ENCODE assay signal across 8 cellular contexts in the genomic region with DNA sequence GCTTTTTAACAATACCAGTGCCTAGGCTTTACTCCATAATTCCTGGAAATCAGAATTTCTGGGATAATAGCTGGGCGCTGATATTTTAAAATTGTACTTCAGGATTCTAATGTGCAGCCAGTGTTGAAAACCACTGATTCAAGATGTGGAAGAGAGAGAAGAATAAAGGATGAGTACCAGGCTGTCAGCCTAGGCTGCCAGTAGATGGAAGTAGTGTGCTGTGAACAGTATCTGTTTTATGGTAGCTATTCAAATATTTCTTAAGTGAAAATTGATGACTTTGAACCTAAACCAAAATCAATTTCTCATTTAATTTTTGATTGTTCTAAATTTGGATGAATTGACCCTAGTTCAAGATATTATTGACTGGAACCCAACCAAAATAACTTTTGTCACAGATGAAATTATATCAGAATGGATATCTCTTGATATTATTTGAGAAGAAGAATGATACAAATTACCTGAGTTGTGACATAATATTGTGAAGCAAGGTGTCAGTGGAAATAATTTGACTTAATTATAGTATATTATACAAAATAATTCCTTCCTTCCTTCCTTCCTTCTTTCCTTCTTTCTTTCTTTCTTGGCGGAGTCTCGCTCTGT.
DNase-seq lines count a peak whose midpoint lies in the region; ATAC-seq and TF ChIP-seq lines count a peak whose summit lies in the region.

No MANE protein-coding gene starts in this region.

- H3K4me2 ChIP-seq in OCI-LY7 (ENCODE audit: low read length): no peak overlapping the region

- no peaks in the 10 kb centered on the region for H3K9me3 ChIP-seq in OCI-LY7 (ENCODE audit: low read length)

- no peak overlapping the region for H3K4me3 Mint-ChIP-seq in activated T-helper 2 cell treated with anti-CD3 and anti-CD28 coated beads, Interferon-gamma antibody, Interleukin-2, Interleukin-4, amounts not matched to agents 10 μg/mL and 5 μg/mL and 100 μg/mL, durations not matched to agents 14 hours and 24 hours and 36 hours (ENCODE audit: low read depth)

- no peak overlapping the region for H3K27ac Mint-ChIP-seq in activated T-helper 2 cell treated with anti-CD3 and anti-CD28 coated beads, Interferon-gamma antibody, Interleukin-2, Interleukin-4, amounts not matched to agents 10 μg/mL and 5 μg/mL and 100 μg/mL, durations not matched to agents 14 hours and 24 hours and 36 hours

- TF ChIP-seq CTCF in HL-60 (IDR thresholded peaks at IDR 0.05; ENCODE audit: insufficient read depth, low read length) (peak; percentile 66), OCI-LY7 (conservative IDR thresholded peaks at IDR 0.05; ENCODE audit: low read length) (peak; percentile 99), coronary artery (IDR thresholded peaks at IDR 0.05) (peak; percentile 27)

- CTCF ChIA-PET in OCI-LY7 (lab: Charles Lee; ENCODE audit: unreplicated experiment): interaction anchor here (1.3 kb wide), 1 partner anchor 418 kb away, joined by 3 read pairs; no protein-coding TSS in a partner anchor

- no peaks in the 10 kb centered on the region for H4K20me1 ChIP-seq in OCI-LY7 (ENCODE audit: insufficient read depth, low read length)

- H3K36me3 Mint-ChIP-seq in activated T-helper 2 cell treated with anti-CD3 and anti-CD28 coated beads, Interferon-gamma antibody, Interleukin-2, Interleukin-4, amounts not matched to agents 10 μg/mL and 5 μg/mL and 100 μg/mL, durations not matched to agents 14 hours and 24 hours and 36 hours (ENCODE audit: low read depth): no peaks in the 10 kb centered on the region

- no peaks in the 10 kb centered on the region for H3K9me3 Mint-ChIP-seq in activated T-helper 2 cell treated with anti-CD3 and anti-CD28 coated beads, Interferon-gamma antibody, Interleukin-2, Interleukin-4, amounts not matched to agents 10 μg/mL and 5 μg/mL and 100 μg/mL, durations not matched to agents 14 hours and 24 hours and 36 hours

- DNase-seq in NCI-H2171 treated with DMSO at 0.1 percent for 48 hours (lab: John Stamatoyannopoulos, UW) (peak; percentile 70), NCI-H2171 (lab: John Stamatoyannopoulos, UW) (no peak), HL-60 (ENCODE audit: low read depth in 1 of 2, low spot score in 1 of 2) (peak; percentile 22 to 56), OCI-LY7 (ENCODE audit: low spot score) (peak; percentile 80), coronary artery (ENCODE audit: low spot score) (no peak), lung microvascular endothelial cell (ENCODE audit: low read depth in 2 of 2) (peak; percentile 63 to 74)
- DNase-seq in activated T-helper 2 cell treated with anti-CD3 and anti-CD28 coated beads, Interferon-gamma antibody, Interleukin-2, Interleukin-4, amounts not matched to agents 10 μg/mL and 5 μg/mL and 100 μg/mL, durations not matched to agents 14 hours and 24 hours and 36 hours (ENCODE audit: low spot score): no peak

- peaks cover 49% of the 10 kb centered on the region for H3K4me1 ChIP-seq in OCI-LY7 (ENCODE audit: insufficient read depth, low read length, poor library complexity, severe bottlenecking)

- H3K27ac ChIP-seq in HL-60 (replicated peaks) (no peak overlapping the region), OCI-LY7 (ENCODE audit: low read depth, low read length, poor library complexity, severe bottlenecking) (no peak overlapping the region), coronary artery (no peak overlapping the region)

- no peaks in the 10 kb centered on the region for H3K9me2 ChIP-seq in OCI-LY7 (ENCODE audit: insufficient read depth, low read length)

- ATAC-seq in GM18868 (IDR thresholded peaks at IDR 0.05; ENCODE audit: unreplicated experiment): no peak

- intact Hi-C loops in OCI-LY7 (cut with micrococcal nuclease; ENCODE audit: unreplicated experiment): loop anchor here (1.0 to 5.0 kb wide), 4 partner anchors 76 to 419 kb away; no protein-coding TSS in a partner anchor
- intact Hi-C loops in activated T-helper 2 cell treated with anti-CD3 and anti-CD28 coated beads, Interferon-gamma antibody, Interleukin-2, Interleukin-4, amounts not matched to agents 10 μg/mL and 5 μg/mL and 100 μg/mL, durations not matched to agents 14 hours and 24 hours and 36 hours (cut with micrococcal nuclease): loop anchor here (1.0 kb wide), 1 partner anchor 418 kb away; no protein-coding TSS in a partner anchor

- no peak overlapping the region for H2AFZ ChIP-seq in OCI-LY7 (ENCODE audit: low read length)

- no peaks in the 10 kb centered on the region for H3K27me3 ChIP-seq in HL-60 (ENCODE audit: insufficient read depth, poor library complexity, severe bottlenecking)

- no peaks in the 10 kb centered on the region for H3K27me3 Mint-ChIP-seq in activated T-helper 2 cell treated with anti-CD3 and anti-CD28 coated beads, Interferon-gamma antibody, Interleukin-2, Interleukin-4, amounts not matched to agents 10 μg/mL and 5 μg/mL and 100 μg/mL, durations not matched to agents 14 hours and 24 hours and 36 hours (ENCODE audit: low read depth)

- H3K4me3 ChIP-seq in HL-60 (replicated peaks; ENCODE audit: insufficient read depth, low read length) (no peak overlapping the region), OCI-LY7 (ENCODE audit: low read depth, low read length, poor library complexity, severe bottlenecking) (no peak overlapping the region), coronary artery (no peak overlapping the region)

- no TSS peak for BruUV-seq in OCI-LY7 (replicated peaks; lab: Mats Ljungman, UMichigan)

- H3K36me3 ChIP-seq in OCI-LY7 (ENCODE audit: insufficient read depth, low read length): no peaks in the 10 kb centered on the region

- POLR2A ChIA-PET in OCI-LY7 (lab: Charles Lee): interaction anchor here (0.5 to 0.6 kb wide), 2 partner anchors 1018 to 1254 kb away, joined by 3 to 4 read pairs; no protein-coding TSS in a partner anchor

- H3K79me2 ChIP-seq in OCI-LY7 (ENCODE audit: insufficient read depth, low read depth, low read length): no peaks in the 10 kb centered on the region

- peaks cover 7% of the 10 kb centered on the region for H3K4me1 Mint-ChIP-seq in activated T-helper 2 cell treated with anti-CD3 and anti-CD28 coated beads, Interferon-gamma antibody, Interleukin-2, Interleukin-4, amounts not matched to agents 10 μg/mL and 5 μg/mL and 100 μg/mL, durations not matched to agents 14 hours and 24 hours and 36 hours (ENCODE audit: low read depth)

Comparison
In these comparisons a context has a peak if more than half of its experiments do, and no peak if none do; other contexts are left out.
1. DNase-seq: peak in NCI-H2171 treated with DMSO at 0.1 percent for 48 hours (single experiment), HL-60 (2 of 2), OCI-LY7 (single experiment) and lung microvascular endothelial cell (2 of 2); none in NCI-H2171 (single experiment), coronary artery (single experiment) and activated T-helper 2 cell treated with anti-CD3 and anti-CD28 coated beads, Interferon-gamma antibody, Interleukin-2, Interleukin-4, amounts not matched to agents 10 μg/mL and 5 μg/mL and 100 μg/mL, durations not matched to agents 14 hours and 24 hours and 36 hours (single experiment).
2. CTCF ChIP-seq: peak in every context shown above with its lines; median percentile 99 in OCI-LY7; 66 in HL-60; 27 in coronary artery.